Comparison of ENCODE assay signal across 8 cellular contexts in genomic region chr1:202160377-202160940, GRCh38. TPM values are rescaled to one million over a fixed set of nuclear protein-coding genes. Genes with fewer than 3 reads are reported as not detected.
DNase-seq lines count a peak whose midpoint lies in the region; ATAC-seq and TF ChIP-seq lines count a peak whose summit lies in the region.

Gene PTPN7, minus strand, starts transcription at chr1:202160602. Its CDS starts 1,200 bp downstream, at chr1:202159402.

- H3K27ac Mint-ChIP-seq in WTC11, result peak within 1 kb of the TSS; percentile 14; the same call in 1 of the 2 replicates

- no peaks in the 10 kb centered on the region for H3K36me3 ChIP-seq in colonic mucosa

- DNase-seq in WTC11 (ENCODE audit: low spot score) (no peak), colonic mucosa (peak; percentile 49), ecto neural progenitor cell (ENCODE audit: low spot score) (no peak), EL (no peak), retina (no peak)
- DNase-seq in stimulated activated CD4-positive, alpha-beta T cell treated with anti-CD3 and anti-CD28 coated beads, Interleukin-12 subunit alpha, Interleukin-12 subunit beta, amount 100 ng/mL, for 4 hours, result peak; percentile 88

- POLR2A ChIA-PET in WTC11 (lab: Charles Lee), result no interaction called here

- peak within 1 kb of the TSS; percentile 35 for H3K4me3 ChIP-seq in colonic mucosa

- no peaks in the 10 kb centered on the region for H3K36me3 Mint-ChIP-seq in WTC11

- no peaks in the 10 kb centered on the region for H3K27me3 ChIP-seq in colonic mucosa

- H3K9me3 Mint-ChIP-seq in WTC11, result no peaks in the 10 kb centered on the region

- H3K4me3 Mint-ChIP-seq in WTC11, result no peak within 1 kb of the TSS

- peak within 1 kb of the TSS; percentile 47 to 73 for H3K9ac ChIP-seq in colonic mucosa (ENCODE audit: low read depth in 2 of 2, low read length in 2 of 2)

- H3K27ac ChIP-seq in colonic mucosa, result peak within 1 kb of the TSS; percentile 57

- CTCF ChIA-PET in WTC11 (lab: Charles Lee), result interaction anchor here (0.9 to 3.1 kb wide), 4 partner anchors 23 to 33 kb away, joined by 3 to 9 read pairs (median 5); no protein-coding TSS in a partner anchor

- H3K4me1 Mint-ChIP-seq in WTC11, result peaks cover 41% of the 10 kb centered on the region

- no peak for TF ChIP-seq CTCF in WTC11 (IDR thresholded peaks at IDR 0.05)
- no peak for TF ChIP-seq CTCF in colonic mucosa (IDR thresholded peaks at IDR 0.05)

- H3K9me3 ChIP-seq in colonic mucosa, result no peaks in the 10 kb centered on the region

- no peaks in the 10 kb centered on the region; the same call in 1 of the 2 replicates for H3K27me3 Mint-ChIP-seq in WTC11 (ENCODE audit: low read depth)

- intact Hi-C loops in colonic mucosa (cut with DNase I), result no loop called here

- no peaks in the 10 kb centered on the region for H3K4me1 ChIP-seq in colonic mucosa

- ATAC-seq in GM18502 (IDR thresholded peaks at IDR 0.05; ENCODE audit: poor library complexity, unreplicated experiment) (peak; percentile 56), HG03175 (IDR thresholded peaks at IDR 0.05; ENCODE audit: unreplicated experiment) (peak; percentile 54), WTC11 (no peak)

TF ChIP-seq in WTC11, 78 proteins besides CTCF, POLR2A, EP300 and RAD21:
- TF ChIP-seq GTF2I (CRISPR knock-in tag; conservative IDR thresholded peaks at IDR 0.05) (no peak), ZBTB21 (CRISPR knock-in tag; IDR thresholded peaks at IDR 0.05; ENCODE audit: borderline replicate concordance) (no peak), ATF6 (CRISPR knock-in tag; IDR thresholded peaks at IDR 0.05) (no peak), SMAD4 (CRISPR knock-in tag; IDR thresholded peaks at IDR 0.05) (no peak), ZNF263 (CRISPR knock-in tag; IDR thresholded peaks at IDR 0.05; ENCODE audit: low read depth) (no peak), PRRX2 (CRISPR knock-in tag; IDR thresholded peaks at IDR 0.05) (no peak), ATF2 (CRISPR knock-in tag; IDR thresholded peaks at IDR 0.05; ENCODE audit: borderline replicate concordance, low read depth) (no peak), MXD4 (CRISPR knock-in tag; IDR thresholded peaks at IDR 0.05; ENCODE audit: borderline replicate concordance) (no peak), ZNF281 (CRISPR knock-in tag; IDR thresholded peaks at IDR 0.05) (no peak), HMGXB4 (CRISPR knock-in tag; IDR thresholded peaks at IDR 0.05) (no peak), NFATC4 (CRISPR knock-in tag; IDR thresholded peaks at IDR 0.05) (no peak), USF2 (CRISPR knock-in tag; IDR thresholded peaks at IDR 0.05) (no peak), IRF1 (CRISPR knock-in tag; IDR thresholded peaks at IDR 0.05) (no peak), E2F5 (CRISPR knock-in tag; IDR thresholded peaks at IDR 0.05) (no peak), JAZF1 (CRISPR knock-in tag; IDR thresholded peaks at IDR 0.05) (no peak), ZNF423 (CRISPR knock-in tag; IDR thresholded peaks at IDR 0.05) (no peak), ZNF121 (CRISPR knock-in tag; IDR thresholded peaks at IDR 0.05) (no peak), PREB (CRISPR knock-in tag; IDR thresholded peaks at IDR 0.05; ENCODE audit: borderline replicate concordance) (no peak)
TF ChIP-seq in WTC11: peak in this region for 0.

RNA-seq across cellular contexts. Expression of gene PTPN7, which starts in this region (rescaled TPM):
- total RNA-seq in WTC11 (2021) (0.98 to 1.1 TPM (median 1.1 TPM) in 3 replicates), colonic mucosa (1 to 10 TPM; 2.0 to 2.9 TPM)

Comparison
In these comparisons a context has a peak if more than half of its experiments do, and no peak if none do; other contexts are left out.
1. DNase-seq: peak in colonic mucosa (single experiment) and stimulated activated CD4-positive, alpha-beta T cell treated with anti-CD3 and anti-CD28 coated beads, Interleukin-12 subunit alpha, Interleukin-12 subunit beta, amount 100 ng/mL, for 4 hours (single experiment); none in WTC11 (single experiment), ecto neural progenitor cell (single experiment), EL (single experiment) and retina (single experiment).